Comparison of ENCODE assay signal across 9 cellular contexts in the genomic region with DNA sequence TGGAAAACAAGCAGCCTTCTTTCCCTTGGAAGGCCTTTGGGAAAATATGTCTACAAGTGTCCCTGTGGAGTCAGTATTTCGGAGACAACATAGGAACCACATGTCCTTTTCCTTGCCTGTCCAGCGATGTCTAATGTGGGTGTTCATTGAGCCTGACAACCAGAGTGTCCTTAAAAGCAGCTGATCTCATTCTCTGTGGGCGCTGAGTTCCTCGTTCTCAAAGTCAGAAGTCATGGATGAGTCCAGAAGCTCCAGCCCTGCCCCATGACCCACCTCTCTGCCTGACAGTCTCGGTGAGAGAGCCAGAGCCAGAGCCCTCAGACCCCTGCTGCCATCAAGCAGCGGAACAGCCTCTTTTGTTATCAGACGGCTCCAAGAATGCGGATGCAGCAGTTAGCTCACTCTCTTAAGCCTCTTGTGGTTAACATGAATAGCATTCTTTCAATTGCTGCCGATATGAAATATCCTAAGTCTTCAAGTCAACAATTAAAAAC.
A peak's percentile ranks its signal among the peaks of the same experiment; 100 is the strongest.
DNase-seq lines count a peak whose midpoint lies in the region; ATAC-seq lines count a peak whose summit lies in the region.
"Had no signal": no experiment of that assay in that cellular context is flagged by ENCODE, and none has a peak within 500 bp of the region (broad histone marks: within the 10 kb centered on the region; RNA-seq: fewer than 3 reads in every experiment).

No MANE protein-coding gene starts in this region.

- ATAC-seq in HG02973 (IDR thresholded peaks at IDR 0.05; ENCODE audit: unreplicated experiment), result no peak
- no peak for ATAC-seq in GM18870 (IDR thresholded peaks at IDR 0.05; ENCODE audit: unreplicated experiment)
- no peak for ATAC-seq in HG03439 (IDR thresholded peaks at IDR 0.05; ENCODE audit: unreplicated experiment)

- DNase-seq in HT1080 (ENCODE audit: low read depth), result peak; percentile 80
- DNase-seq in SW 1271 (lab: John Stamatoyannopoulos, UW), result peak; percentile 9 to 69
- DNase-seq in hepatic stellate cell (ENCODE audit: low spot score), result peak; percentile 52
- DNase-seq in smooth muscle cell of the brain vasculature (ENCODE audit: low read depth, low spot score), result peak; percentile 75
- DNase-seq in stimulated activated naive CD4-positive, alpha-beta T cell treated with Interleukin-2 at 50 U/mL for 16 hours (lab: John Stamatoyannopoulos, UW), result no peak
- DNase-seq: right lobe of liver had no signal
